Comparison of ENCODE assay signal across 33 cellular contexts in genomic region chrX:149282909-149283308, GRCh38.
"Had no signal": no experiment of that assay in that cellular context is flagged by ENCODE, and none has a peak within 500 bp of the region (broad histone marks: within the 10 kb centered on the region; RNA-seq: fewer than 3 reads in every experiment).

No MANE protein-coding gene starts in this region.

- H3K9me3 Mint-ChIP-seq: activated B cell treated with CpG ODN at 0.5 μM for 24 hours; activated CD4-positive, alpha-beta memory T cell treated with anti-CD3 and anti-CD28 coated beads, Interleukin-2, amount 10 ng/mL, durations not matched to agents 7 days and 5 days; activated CD4-positive, alpha-beta T cell treated with anti-CD3 and anti-CD28 coated beads, Interleukin-2, amount 10 ng/mL, durations not matched to agents 24 days and 14 days; activated naive CD4-positive, alpha-beta T cell treated with anti-CD3 and anti-CD28 coated beads for 36 hours; activated naive CD8-positive, alpha-beta T cell treated with anti-CD3 and anti-CD28 coated beads, Interleukin-2, amount 10 ng/mL, durations not matched to agents 7 days and 5 days; activated T-cell treated with anti-CD3 and anti-CD28 coated beads, Interleukin-2, amount 50 U/mL, for 4 hours; activated T-helper 2 cell treated with anti-CD3 and anti-CD28 coated beads, Interferon-gamma antibody, Interleukin-2, Interleukin-4, amounts not matched to agents 10 μg/mL and 5 μg/mL and 100 μg/mL, durations not matched to agents 14 hours and 24 hours and 36 hours; dendritic cell treated with granulocyte-macrophage colony-stimulating factor and Interleukin-4, amounts not matched to agents 40 ng/mL and 50 ng/mL, for 4 days; T-helper 2 cell treated with Interferon-gamma antibody and Interleukin-4, amounts not matched to agents 5 μg/mL and 100 μg/mL, for 36 hours had no signal

- H3K4me1 Mint-ChIP-seq: activated B cell treated with CpG ODN at 0.5 μM for 24 hours, endodermal cell, T-helper 17 cell had no signal

- H3K27me3 Mint-ChIP-seq: activated CD4-positive, alpha-beta memory T cell treated with anti-CD3 and anti-CD28 coated beads, Interleukin-2, amount 10 ng/mL, durations not matched to agents 7 days and 5 days; activated naive CD8-positive, alpha-beta T cell treated with anti-CD3 and anti-CD28 coated beads, Interleukin-2, amount 10 ng/mL, durations not matched to agents 7 days and 5 days; brain; dendritic cell treated with granulocyte-macrophage colony-stimulating factor and Interleukin-4, amounts not matched to agents 40 ng/mL and 50 ng/mL, for 4 days had no signal

- H3K27ac Mint-ChIP-seq: activated B cell treated with CpG ODN at 0.5 μM for 24 hours; activated CD4-positive, alpha-beta memory T cell treated with anti-CD3 and anti-CD28 coated beads, Interleukin-2, amount 10 ng/mL, durations not matched to agents 7 days and 5 days; activated CD4-positive, alpha-beta T cell treated with anti-CD3 and anti-CD28 coated beads, Interleukin-2, amount 10 ng/mL, durations not matched to agents 24 days and 14 days; activated naive CD4-positive, alpha-beta T cell treated with anti-CD3 and anti-CD28 coated beads for 36 hours; activated naive CD8-positive, alpha-beta T cell treated with anti-CD3 and anti-CD28 coated beads, Interleukin-2, amount 10 ng/mL, durations not matched to agents 7 days and 5 days; activated T-helper 1 cell treated with anti-CD3 and anti-CD28 coated beads, Interleukin-12 subunit alpha, Interleukin-12 subunit beta, Interleukin-2, Interleukin-4 antibody, amounts not matched to agents 30 ng/mL and 10 ng/mL and 1 ng/mL, durations not matched to agents 14 hours and 24 hours and 36 hours; activated T-helper 2 cell treated with anti-CD3 and anti-CD28 coated beads, Interferon-gamma antibody, Interleukin-2, Interleukin-4, amounts not matched to agents 10 μg/mL and 5 μg/mL and 100 μg/mL, durations not matched to agents 14 hours and 24 hours and 36 hours; brain; dendritic cell treated with granulocyte-macrophage colony-stimulating factor and Interleukin-4, amounts not matched to agents 40 ng/mL and 50 ng/mL, for 4 days; endodermal cell; T-helper 17 cell; T-helper 2 cell treated with Interferon-gamma antibody and Interleukin-4, amounts not matched to agents 5 μg/mL and 100 μg/mL, for 36 hours had no signal

- H3K4me3 ChIP-seq: breast epithelium, cardiac muscle cell, coronary artery, dorsolateral prefrontal cortex had no signal

- ATAC-seq: esophagus mucosa, T-helper 17 cell had no signal

- H3K4me1 ChIP-seq: breast epithelium had no signal

- H3K4me3 Mint-ChIP-seq: activated B cell treated with CpG ODN at 0.5 μM for 24 hours; activated CD4-positive, alpha-beta memory T cell treated with anti-CD3 and anti-CD28 coated beads, Interleukin-2, amount 10 ng/mL, durations not matched to agents 7 days and 5 days; activated CD4-positive, alpha-beta T cell treated with anti-CD3 and anti-CD28 coated beads, Interleukin-2, amount 10 ng/mL, durations not matched to agents 24 days and 14 days; activated naive CD4-positive, alpha-beta T cell treated with anti-CD3 and anti-CD28 coated beads for 36 hours; activated naive CD8-positive, alpha-beta T cell treated with anti-CD3 and anti-CD28 coated beads, Interleukin-2, amount 10 ng/mL, durations not matched to agents 7 days and 5 days; activated T-cell treated with anti-CD3 and anti-CD28 coated beads, Interleukin-2, amount 50 U/mL, for 4 hours; activated T-helper 1 cell treated with anti-CD3 and anti-CD28 coated beads, Interleukin-12 subunit alpha, Interleukin-12 subunit beta, Interleukin-2, Interleukin-4 antibody, amounts not matched to agents 30 ng/mL and 10 ng/mL and 1 ng/mL, durations not matched to agents 14 hours and 24 hours and 36 hours; brain; dendritic cell treated with granulocyte-macrophage colony-stimulating factor and Interleukin-4, amounts not matched to agents 40 ng/mL and 50 ng/mL, for 4 days; endodermal cell; T-helper 17 cell; T-helper 2 cell treated with Interferon-gamma antibody and Interleukin-4, amounts not matched to agents 5 μg/mL and 100 μg/mL, for 36 hours had no signal

- H3K9me3 ChIP-seq: breast epithelium had no signal

- FAIRE-seq: frontal cortex had no signal

- H3K36me3 Mint-ChIP-seq: activated naive CD8-positive, alpha-beta T cell treated with anti-CD3 and anti-CD28 coated beads, Interleukin-2, amount 10 ng/mL, durations not matched to agents 7 days and 5 days; brain had no signal

- H3K36me3 ChIP-seq: breast epithelium, cardiac muscle cell, WERI-Rb-1 had no signal

- DNase-seq: activated B cell treated with CpG ODN at 0.5 μM for 24 hours; activated CD4-positive, alpha-beta memory T cell treated with anti-CD3 and anti-CD28 coated beads, Interleukin-2, amount 10 ng/mL, durations not matched to agents 7 days and 5 days; activated CD4-positive, alpha-beta T cell treated with anti-CD3 and anti-CD28 coated beads, Interleukin-2, amount 10 ng/mL, durations not matched to agents 24 days and 14 days; activated CD4-positive, alpha-beta T cell treated with anti-CD3 and anti-CD28 coated beads, Interleukin-2, amount 50 U/mL, for 4 hours; activated CD8-positive, alpha-beta memory T cell treated with anti-CD3 and anti-CD28 coated beads, Interleukin-2, amount 50 U/mL, for 48 hours; activated effector memory CD4-positive, alpha-beta T cell treated with anti-CD3 and anti-CD28 coated beads, Interleukin-2, amount 50 U/mL, for 16 hours; activated naive CD4-positive, alpha-beta T cell treated with anti-CD3 and anti-CD28 coated beads for 36 hours; activated naive CD8-positive, alpha-beta T cell treated with anti-CD3 and anti-CD28 coated beads, Interleukin-2, amount 10 ng/mL, durations not matched to agents 7 days and 5 days; activated T-cell treated with anti-CD3 and anti-CD28 coated beads for 4 hours; activated T-cell treated with anti-CD3 and anti-CD28 coated beads, Interleukin-2, amount 50 U/mL, for 4 hours; amygdala; aorta; central memory CD4-positive, alpha-beta T cell; cerebellar nuclear complex; dorsolateral prefrontal cortex; effector memory CD4-positive, alpha-beta T cell; endodermal cell; foreskin fibroblast; head of caudate nucleus; T-helper 1 cell; T-helper 17 cell; T1000; WERI-Rb-1 had no signal

- H3K27ac ChIP-seq: breast epithelium, cardiac muscle cell, coronary artery, dorsolateral prefrontal cortex, WERI-Rb-1 had no signal
